Comparison of ENCODE assay signal across 8 cellular contexts in genomic region chr9:75265525-75265972, GRCh38.
DNase-seq lines count a peak whose midpoint lies in the region; ATAC-seq and TF ChIP-seq lines count a peak whose summit lies in the region.

No MANE protein-coding gene starts in this region.

- H3K9me3 ChIP-seq in BE2C: no peaks in the 10 kb centered on the region; the same call in 1 of the 2 replicates

- H3K36me3 ChIP-seq in BE2C: no peaks in the 10 kb centered on the region

- no peaks in the 10 kb centered on the region; the same call in 1 of the 2 replicates for H3K27me3 ChIP-seq in BE2C

- ATAC-seq in GM18517 (IDR thresholded peaks at IDR 0.05; ENCODE audit: unreplicated experiment) (peak; percentile 86), HG03066 (IDR thresholded peaks at IDR 0.05; ENCODE audit: low read depth, unreplicated experiment) (peak; percentile 66), GM21737 (IDR thresholded peaks at IDR 0.05; ENCODE audit: unreplicated experiment) (no peak)

- H3K4me3 ChIP-seq in BE2C (ENCODE audit: low read depth, low read length): no peak overlapping the region

- TF ChIP-seq CTCF in BE2C (IDR thresholded peaks at IDR 0.05; ENCODE audit: low read depth, low read length): peak; percentile 89

- H3K4me1 ChIP-seq in BE2C: no peaks in the 10 kb centered on the region

- DNase-seq in BE2C: peak; percentile 39
- peak; percentile 35 for DNase-seq in NCI-H748 (lab: John Stamatoyannopoulos, UW; ENCODE audit: unreplicated experiment)
- peak; percentile 34 for DNase-seq in activated CD8-positive, alpha-beta memory T cell treated with anti-CD3 and anti-CD28 coated beads, Interleukin-2, amount 50 U/mL, for 4 hours
- DNase-seq in fibroblast of peridontal ligament (ENCODE audit: extremely low read depth): peak; percentile 59
- DNase-seq in non-pigmented ciliary epithelial cell (ENCODE audit: low read depth): peak; percentile 8

Comparison
In these comparisons a context has a peak if more than half of its experiments do, and no peak if none do; other contexts are left out.
1. DNase-seq: peak in every context shown above with its lines; median percentile 59 in fibroblast of peridontal ligament; 39 in BE2C; 35 in NCI-H748; 34 in activated CD8-positive, alpha-beta memory T cell treated with anti-CD3 and anti-CD28 coated beads, Interleukin-2, amount 50 U/mL, for 4 hours; 8 in non-pigmented ciliary epithelial cell.